In genomic region chr1:113782451-113782850, GRCh38 we compare ENCODE assay signal across 12 cellular contexts. TPM values are rescaled to one million over a fixed set of nuclear protein-coding genes. Genes with fewer than 3 reads are reported as not detected.
A peak's percentile ranks its signal among the peaks of the same experiment; 100 is the strongest.
DNase-seq lines count a peak whose midpoint lies in the region; ATAC-seq and TF ChIP-seq lines count a peak whose summit lies in the region.
"Had no signal": no experiment of that assay in that cellular context is flagged by ENCODE, and none has a peak within 500 bp of the region (broad histone marks: within the 10 kb centered on the region; RNA-seq: fewer than 3 reads in every experiment).

No MANE protein-coding gene starts in this region.

- TF ChIP-seq EP300 in SK-N-SH (IDR thresholded peaks at IDR 0.05; ENCODE audit: borderline replicate concordance in 1 of 2, low read depth in 1 of 2, low read length in 1 of 2), result no peak

- no peak for TF ChIP-seq RAD21 in SK-N-SH (IDR thresholded peaks at IDR 0.05; ENCODE audit: low read length)

- TF ChIP-seq POLR2A in vagina (IDR thresholded peaks at IDR 0.05), result no peak

- in situ Hi-C loops in GM23248 (cut with MboI), result no loop called here

- no peak for ATAC-seq in CD4-positive, CD25-positive, alpha-beta regulatory T cell (ENCODE audit: low read depth in 2 of 2)
- ATAC-seq in lower lobe of right lung, result no peak

- no peaks in the 10 kb centered on the region for H3K36me3 ChIP-seq in CD4-positive, CD25-positive, alpha-beta regulatory T cell (ENCODE audit: control insufficient read depth, insufficient read depth, low read length)
- H3K36me3 ChIP-seq in GM23248 (ENCODE audit: low read depth) (no peaks in the 10 kb centered on the region), SK-N-SH (replicated peaks in 1 of 2; ENCODE audit: control insufficient read depth in 1 of 2, insufficient read depth in 2 of 2, low read length in 1 of 2) (peaks cover 4 to 8% of the 10 kb centered on the region in 2 experiments), lower lobe of right lung (peaks cover 2% of the 10 kb centered on the region), vagina (no peaks in the 10 kb centered on the region)

- H2AFZ ChIP-seq in GM23248, result no peak overlapping the region
- no peak overlapping the region for H2AFZ ChIP-seq in SK-N-SH (ENCODE audit: low read depth)

- no peak for DNase-seq in CD4-positive, CD25-positive, alpha-beta regulatory T cell
- DNase-seq in GM23248 (no peak), SK-N-SH (no peak), lower lobe of right lung (no peak), vagina (ENCODE audit: extremely low spot score in 2 of 2) (no peak), A172 (ENCODE audit: low spot score) (no peak), DMS79 (lab: John Stamatoyannopoulos, UW) (no peak), NCI-H446 treated with DMSO at 0.1 percent for 48 hours (lab: John Stamatoyannopoulos, UW) (no peak)
- DNase-seq: activated T-cell treated with anti-CD3 and anti-CD28 coated beads for 4 hours; cerebellar nuclear complex; stimulated activated naive CD4-positive, alpha-beta T cell treated with Interleukin-2 at 50 U/mL for 16 hours; WERI-Rb-1 had no signal

- H3K9ac ChIP-seq in GM23248, result no peak overlapping the region
- H3K9ac ChIP-seq in SK-N-SH, result no peak overlapping the region

- H3K27ac ChIP-seq in CD4-positive, CD25-positive, alpha-beta regulatory T cell (ENCODE audit: insufficient read depth, low read length, poor library complexity, severe bottlenecking), result peak overlapping the region; percentile 88
- H3K27ac ChIP-seq in GM23248, result peak overlapping the region; percentile 24; the same call in 1 of the 2 replicates
- H3K27ac ChIP-seq in SK-N-SH (ENCODE audit: low read depth in 2 of 2, low read length in 1 of 2), result peak overlapping the region; percentile 1 to 69; a peak in 2 of 4 replicates
- peak overlapping the region; percentile 50 for H3K27ac ChIP-seq in lower lobe of right lung
- H3K27ac ChIP-seq in vagina, result no peak overlapping the region
- H3K27ac ChIP-seq: WERI-Rb-1 had no signal

- peaks cover 0 to 4% (median 0%) of the 10 kb centered on the region in 7 donors for H3K9me3 Mint-ChIP-seq in CD4-positive, CD25-positive, alpha-beta regulatory T cell

- H3K36me3 Mint-ChIP-seq in CD4-positive, CD25-positive, alpha-beta regulatory T cell, result peaks cover 11% of the 10 kb centered on the region

- H3K9me2 ChIP-seq in GM23248 (ENCODE audit: insufficient read depth) (no peaks in the 10 kb centered on the region), SK-N-SH (no peaks in the 10 kb centered on the region)

- no peaks in the 10 kb centered on the region for H3K9me3 ChIP-seq in CD4-positive, CD25-positive, alpha-beta regulatory T cell (ENCODE audit: control insufficient read depth in 2 of 2, low read length in 2 of 2)
- H3K9me3 ChIP-seq in GM23248 (ENCODE audit: low read depth) (no peaks in the 10 kb centered on the region), SK-N-SH (no peaks in the 10 kb centered on the region), lower lobe of right lung (no peaks in the 10 kb centered on the region), vagina (no peaks in the 10 kb centered on the region)

- H3K27me3 Mint-ChIP-seq in CD4-positive, CD25-positive, alpha-beta regulatory T cell, result no peaks in the 10 kb centered on the region

- H3K4me3 Mint-ChIP-seq in CD4-positive, CD25-positive, alpha-beta regulatory T cell, result no peak overlapping the region

- H4K20me1 ChIP-seq in GM23248 (ENCODE audit: insufficient read depth) (peaks cover 12% of the 10 kb centered on the region; the same call in 1 of the 2 replicates), SK-N-SH (ENCODE audit: insufficient read depth) (peaks cover 21% of the 10 kb centered on the region; the same call in 1 of the 2 replicates)

- peak overlapping the region; percentile 34 for H3K4me2 ChIP-seq in GM23248 (ENCODE audit: unreplicated experiment)
- H3K4me2 ChIP-seq in SK-N-SH, result no peak overlapping the region

- H3K4me3 ChIP-seq in CD4-positive, CD25-positive, alpha-beta regulatory T cell (ENCODE audit: low read depth, low read length), result peak overlapping the region; percentile 65
- no peak overlapping the region for H3K4me3 ChIP-seq in GM23248
- no peak overlapping the region for H3K4me3 ChIP-seq in SK-N-SH (ENCODE audit: low read depth in 2 of 2, low read length in 1 of 2)
- H3K4me3 ChIP-seq in lower lobe of right lung, result no peak overlapping the region
- no peak overlapping the region for H3K4me3 ChIP-seq in vagina

- CTCF ChIA-PET in SK-N-SH (lab: Yijun Ruan, JAX), result no interaction called here

- intact Hi-C loops in lower lobe of right lung (cut with DNase I), result no loop called here
- intact Hi-C loops in vagina (cut with DNase I), result no loop called here

- peaks cover 83% of the 10 kb centered on the region for H3K4me1 ChIP-seq in CD4-positive, CD25-positive, alpha-beta regulatory T cell (ENCODE audit: control insufficient read depth, insufficient read depth, low read length, poor library complexity, severe bottlenecking)
- peaks cover 38% of the 10 kb centered on the region for H3K4me1 ChIP-seq in GM23248 (ENCODE audit: insufficient read depth)
- peaks cover 17 to 34% of the 10 kb centered on the region in 2 experiments; a peak in 3 of 4 replicates for H3K4me1 ChIP-seq in SK-N-SH (ENCODE audit: control insufficient read depth in 1 of 2, insufficient read depth in 2 of 2, low read depth in 1 of 2, low read length in 1 of 2)
- H3K4me1 ChIP-seq in lower lobe of right lung, result peaks cover 62% of the 10 kb centered on the region
- peaks cover 53% of the 10 kb centered on the region for H3K4me1 ChIP-seq in vagina

- H3K79me2 ChIP-seq in GM23248 (ENCODE audit: insufficient read depth) (peaks cover 100% of the 10 kb centered on the region), SK-N-SH (ENCODE audit: insufficient read depth) (peaks cover 93% of the 10 kb centered on the region)

- no peaks in the 10 kb centered on the region for H3K27me3 ChIP-seq in CD4-positive, CD25-positive, alpha-beta regulatory T cell (ENCODE audit: control insufficient read depth, insufficient read depth, low read length)
- H3K27me3 ChIP-seq in GM23248 (replicated peaks; ENCODE audit: insufficient read depth) (no peaks in the 10 kb centered on the region), SK-N-SH (ENCODE audit: insufficient read depth) (no peaks in the 10 kb centered on the region), lower lobe of right lung (ENCODE audit: low read depth) (no peaks in the 10 kb centered on the region), vagina (no peaks in the 10 kb centered on the region)

- no peak overlapping the region for H3K27ac Mint-ChIP-seq in CD4-positive, CD25-positive, alpha-beta regulatory T cell

- POLR2A ChIA-PET in SK-N-SH (lab: Yijun Ruan, JAX), result no interaction called here

- TF ChIP-seq CTCF in SK-N-SH (IDR thresholded peaks at IDR 0.05) (no peak), lower lobe of right lung (IDR thresholded peaks at IDR 0.05) (no peak), vagina (IDR thresholded peaks at IDR 0.05) (no peak)

- peaks cover 29% of the 10 kb centered on the region for H3F3A ChIP-seq in GM23248 (ENCODE audit: insufficient read depth)
- no peaks in the 10 kb centered on the region for H3F3A ChIP-seq in SK-N-SH (replicated peaks; ENCODE audit: insufficient read depth)

- peaks cover 20 to 41% (median 35%) of the 10 kb centered on the region in 4 donors for H3K4me1 Mint-ChIP-seq in CD4-positive, CD25-positive, alpha-beta regulatory T cell

- 5% methylated on average over 2 of the region's 2 CpGs for WGBS in GM23248 (ENCODE audit: low coverage in 1 of 2, low lambda C conversion rate in 2 of 2, missing lambda C conversion rate in 2 of 2), 2 experiments
- 34% methylated on average over 2 of the region's 2 CpGs for WGBS in SK-N-SH (ENCODE audit: low lambda C conversion rate)

TF ChIP-seq in SK-N-SH, 30 proteins besides CTCF, POLR2A, EP300 and RAD21 (continues in another document):
- TF ChIP-seq NFIC (IDR thresholded peaks at IDR 0.05; ENCODE audit: borderline replicate concordance) (no peak; the same call in 1 of the 2 replicates), USF1 (IDR thresholded peaks at IDR 0.05; ENCODE audit: borderline replicate concordance, low read depth) (peak; percentile 45; the same call in 1 of the 2 replicates), GATA2 (CRISPR knock-in tag; IDR thresholded peaks at IDR 0.05) (no peak), RFX5 (IDR thresholded peaks at IDR 0.05; ENCODE audit: low read length) (no peak), JUND (IDR thresholded peaks at IDR 0.05) (no peak)

RNA-seq across cellular contexts. Expression of gene PHTF1, which starts 23.2 kb away (rescaled TPM):
- total RNA-seq in CD4-positive, CD25-positive, alpha-beta regulatory T cell, result 16.7 TPM
- polyA plus RNA-seq in CD4-positive, CD25-positive, alpha-beta regulatory T cell, result 10 to 100 TPM; 11.1 to 22.7 (median 15.3) TPM
- 17.3 and 18.2 TPM in 2 replicates for total RNA-seq in GM23248 (2014; rRNA removed; shearing (Covaris generic))
- polyA plus RNA-seq in GM23248 (2016; fragmentation: Nextera tagmentation; extraction: Ambion mirVana) (15.9 TPM in 2 replicates), SK-N-SH (2012; rRNA removed) (10.8 and 14.1 TPM in 2 replicates)
- polyA plus RNA-seq in SK-N-SH (2012; cell fraction: cytosol; rRNA removed), result 12.5 and 13.5 TPM in 2 replicates
- 9.5 and 16.1 TPM in 2 replicates for polyA plus RNA-seq in SK-N-SH (2012; cell fraction: nucleus; rRNA removed)
- total RNA-seq in lower lobe of right lung (18.3 TPM), vagina (4.7 TPM)
- 33.6 and 48.0 TPM in 2 replicates for total RNA-seq in A172 (2014; rRNA removed; shearing (Covaris generic))

RNA-seq across cellular contexts. Expression of gene RSBN1, which starts 29.8 kb away (rescaled TPM):
- total RNA-seq in CD4-positive, CD25-positive, alpha-beta regulatory T cell, result 52.1 TPM
- 10 to 100 TPM; 43.8 to 52.7 (median 49.8) TPM for polyA plus RNA-seq in CD4-positive, CD25-positive, alpha-beta regulatory T cell
- total RNA-seq in GM23248 (2014; rRNA removed; shearing (Covaris generic)), result 7.5 and 10.0 TPM in 2 replicates
- 8.3 and 8.7 TPM in 2 replicates for polyA plus RNA-seq in GM23248 (2016; fragmentation: Nextera tagmentation; extraction: Ambion mirVana)
- polyA plus RNA-seq in SK-N-SH (2012; rRNA removed), result 3.9 and 4.0 TPM in 2 replicates
- polyA plus RNA-seq in SK-N-SH (2012; cell fraction: cytosol; rRNA removed), result 5.1 and 5.2 TPM in 2 replicates
- 4.1 and 8.3 TPM in 2 replicates for polyA plus RNA-seq in SK-N-SH (2012; cell fraction: nucleus; rRNA removed)
- total RNA-seq in lower lobe of right lung, result 21.0 TPM
- 24.1 TPM for total RNA-seq in vagina
- total RNA-seq in A172 (2014; rRNA removed; shearing (Covaris generic)), result 7.9 and 9.7 TPM in 2 replicates
